ENCODE assay signal across 8 cellular contexts in the genomic region with DNA sequence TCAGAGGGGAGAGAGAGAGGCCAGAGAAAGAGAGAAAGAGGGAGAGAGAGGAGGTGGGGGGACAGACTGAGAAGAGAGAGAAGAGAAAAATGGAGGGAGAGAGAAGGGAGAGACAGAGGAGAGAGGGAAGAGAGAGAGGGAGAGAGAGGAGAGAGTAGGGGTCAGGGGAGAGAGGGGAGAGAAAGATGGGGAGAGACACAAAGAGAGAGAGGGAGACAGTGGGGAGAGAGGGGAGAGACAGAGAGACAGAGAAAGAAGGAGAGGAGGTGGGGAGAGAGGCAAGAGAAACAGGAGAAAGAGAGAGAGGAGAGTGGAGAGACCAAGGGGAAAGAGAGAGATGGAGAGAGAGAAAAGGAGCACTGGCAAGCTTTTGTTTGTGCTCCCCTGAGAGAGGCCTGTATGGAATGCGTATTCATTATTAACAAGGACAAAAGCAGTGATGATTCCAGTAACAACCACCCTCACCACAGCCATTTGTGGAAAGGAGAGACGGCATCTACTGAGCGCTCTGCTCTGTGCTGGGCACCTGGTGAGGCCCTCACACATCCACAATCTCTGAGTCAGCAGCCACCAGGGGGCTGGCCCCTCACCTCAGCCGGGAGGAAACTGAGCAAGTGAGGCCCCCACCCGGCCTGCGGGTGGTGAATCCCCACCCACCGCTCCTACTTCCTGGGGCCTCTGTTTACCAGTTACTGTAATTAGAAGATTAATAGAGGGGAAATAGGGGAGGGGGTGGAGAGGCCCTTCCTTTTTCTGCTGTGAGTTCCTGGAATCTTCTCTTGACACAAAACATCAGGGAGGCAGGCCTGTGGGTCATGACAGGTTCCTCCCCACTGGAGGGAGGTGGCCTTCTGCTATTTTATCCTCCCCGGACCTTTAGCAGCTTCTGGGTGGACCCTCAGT. TPM values are rescaled to one million over a fixed set of nuclear protein-coding genes. Genes with fewer than 3 reads are reported as not detected.
DNase-seq lines count a peak whose midpoint lies in the region; FAIRE-seq and TF ChIP-seq lines count a peak whose summit lies in the region.

No MANE protein-coding gene starts in this region.

- H3K9me3 Mint-ChIP-seq in activated naive CD4-positive, alpha-beta T cell treated with anti-CD3 and anti-CD28 coated beads, Interleukin-2, amount 50 U/mL, for 24 hours: no peaks in the 10 kb centered on the region
- H3K9me3 Mint-ChIP-seq in progenitor cell of endocrine pancreas (ENCODE audit: low read depth): no peaks in the 10 kb centered on the region

- peak overlapping the region; percentile 59 for H3K4me3 Mint-ChIP-seq in activated naive CD4-positive, alpha-beta T cell treated with anti-CD3 and anti-CD28 coated beads, Interleukin-2, amount 50 U/mL, for 24 hours
- no peak overlapping the region for H3K4me3 Mint-ChIP-seq in progenitor cell of endocrine pancreas (ENCODE audit: low read depth)

- DNase-seq in GM12864 (ENCODE audit: low read depth) (no peak), T follicular helper cell (ENCODE audit: low read depth) (peak; percentile 36), progenitor cell of endocrine pancreas (ENCODE audit: low spot score, unreplicated experiment) (no peak), NCI-H2171 treated with DMSO at 0.1 percent for 48 hours (lab: John Stamatoyannopoulos, UW) (no peak), HTR-8/SVneo (ENCODE audit: insufficient read length, low spot score) (no peak), DMS79 treated with DMSO at 0.1 percent for 48 hours (lab: John Stamatoyannopoulos, UW) (no peak), NCI-H2227 treated with DMSO at 0.1 percent for 48 hours (lab: John Stamatoyannopoulos, UW) (no peak)

- no peak overlapping the region for H3K4me3 ChIP-seq in GM12864 (ENCODE audit: low read depth, low read length)

- H3K36me3 Mint-ChIP-seq in activated naive CD4-positive, alpha-beta T cell treated with anti-CD3 and anti-CD28 coated beads, Interleukin-2, amount 50 U/mL, for 24 hours: no peaks in the 10 kb centered on the region
- no peaks in the 10 kb centered on the region for H3K36me3 Mint-ChIP-seq in progenitor cell of endocrine pancreas (ENCODE audit: insufficient read depth)

- H3K27ac Mint-ChIP-seq in activated naive CD4-positive, alpha-beta T cell treated with anti-CD3 and anti-CD28 coated beads, Interleukin-2, amount 50 U/mL, for 24 hours: peak overlapping the region; percentile 84
- H3K27ac Mint-ChIP-seq in progenitor cell of endocrine pancreas: peak overlapping the region; percentile 10

- peaks cover 63% of the 10 kb centered on the region for H3K4me1 Mint-ChIP-seq in activated naive CD4-positive, alpha-beta T cell treated with anti-CD3 and anti-CD28 coated beads, Interleukin-2, amount 50 U/mL, for 24 hours
- H3K4me1 Mint-ChIP-seq in progenitor cell of endocrine pancreas (ENCODE audit: low read depth): peaks cover 30% of the 10 kb centered on the region

- no peak for FAIRE-seq in HTR-8/SVneo (lab: Jason Lieb, UNC)

- no peaks in the 10 kb centered on the region for H3K27me3 Mint-ChIP-seq in activated naive CD4-positive, alpha-beta T cell treated with anti-CD3 and anti-CD28 coated beads, Interleukin-2, amount 50 U/mL, for 24 hours
- peaks cover 49% of the 10 kb centered on the region for H3K27me3 Mint-ChIP-seq in progenitor cell of endocrine pancreas

- TF ChIP-seq CTCF in GM12864 (IDR thresholded peaks at IDR 0.05; ENCODE audit: low read depth, low read length, missing control alignments): peak; percentile 35
- TF ChIP-seq CTCF in progenitor cell of endocrine pancreas (IDR thresholded peaks at IDR 0.05; ENCODE audit: unreplicated experiment): peak; percentile 13

RNA-seq across cellular contexts. Expression of gene MIAT, which starts 14.7 kb away (rescaled TPM):
- 1.3 and 1.4 TPM in 2 replicates for total RNA-seq in progenitor cell of endocrine pancreas

RNA-seq across cellular contexts. Expression of gene CRYBA4, which starts 21.0 kb away (rescaled TPM):
- total RNA-seq in progenitor cell of endocrine pancreas: not detected in 2 replicates

RNA-seq across cellular contexts. Expression of gene CRYBB1, which starts 24.9 kb away (rescaled TPM):
- total RNA-seq in progenitor cell of endocrine pancreas: not detected in 2 replicates

RNA-seq across cellular contexts. Expression of gene TPST2, which starts 52.8 kb away (rescaled TPM):
- total RNA-seq in progenitor cell of endocrine pancreas: 16.6 and 19.1 TPM in 2 replicates
